Comparison of ENCODE assay signal across 9 cellular contexts in the genomic region with DNA sequence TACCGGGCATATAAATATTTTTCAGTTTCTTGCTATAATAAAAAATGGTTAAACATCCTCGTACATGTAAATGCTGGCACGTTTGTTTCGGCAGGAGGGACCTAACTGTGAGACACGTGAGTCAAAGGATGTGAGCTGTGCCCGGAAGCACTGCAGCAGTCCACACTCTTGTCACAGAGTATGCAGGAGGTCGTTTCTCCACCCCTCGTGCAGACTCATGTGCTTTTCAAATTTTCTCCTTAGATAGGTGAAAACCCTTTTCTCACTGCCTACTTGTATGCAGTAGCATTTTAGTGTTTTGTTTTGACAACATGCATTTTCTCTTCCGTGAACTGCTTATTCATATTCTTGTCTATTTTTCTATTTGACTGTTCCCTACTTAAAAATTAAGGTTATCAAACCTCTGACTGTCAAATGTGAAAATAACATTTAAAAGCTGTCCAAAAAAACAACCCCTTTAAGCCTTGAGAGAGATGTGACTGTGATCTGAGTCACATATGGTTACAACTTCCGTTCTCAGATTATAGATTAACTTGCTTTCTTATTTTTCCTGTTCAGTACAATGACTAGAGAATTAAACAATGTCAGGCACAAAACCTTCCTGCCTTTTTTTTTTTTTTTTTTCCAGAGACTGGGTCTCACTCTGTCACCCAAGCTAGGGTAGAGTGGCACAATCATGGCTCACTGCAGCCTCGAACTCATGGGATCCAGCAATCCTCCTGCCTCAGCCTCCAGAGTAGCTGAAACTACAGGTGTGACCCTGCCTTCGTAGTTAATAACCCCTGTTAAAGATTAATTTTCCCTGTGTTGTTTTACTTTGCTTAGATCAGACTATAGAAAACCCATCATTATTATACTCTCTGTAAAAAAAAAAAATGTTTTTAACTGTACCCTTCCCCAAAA. TPM values are rescaled to one million over a fixed set of nuclear protein-coding genes. Genes with fewer than 3 reads are reported as not detected.
DNase-seq lines count a peak whose midpoint lies in the region; ATAC-seq lines count a peak whose summit lies in the region.
"Had no signal": no experiment of that assay in that cellular context is flagged by ENCODE, and none has a peak within 500 bp of the region (broad histone marks: within the 10 kb centered on the region; RNA-seq: fewer than 3 reads in every experiment).

No MANE protein-coding gene starts in this region.

- H3K27ac Mint-ChIP-seq in activated naive CD8-positive, alpha-beta T cell = peak overlapping the region; percentile 79

- 81 to 84% methylated on average over 12 of the region's 12 CpGs for WGBS in aorta, 2 donors

- H3K4me3 Mint-ChIP-seq in activated naive CD8-positive, alpha-beta T cell = no peak overlapping the region

- peak overlapping the region; percentile 32 for H3K4me2 ChIP-seq in skeletal muscle satellite cell (ENCODE audit: low read length)

- H3K4me3 ChIP-seq in skeletal muscle satellite cell (ENCODE audit: low read length) (peak overlapping the region; percentile 15), aorta (ENCODE audit: low read length in 2 of 2) (no peak overlapping the region)
- H3K4me3 ChIP-seq: lung had no signal

- peak overlapping the region; percentile 7 for H3K9ac ChIP-seq in skeletal muscle satellite cell (ENCODE audit: low read depth, low read length)

- peaks cover 6% of the 10 kb centered on the region for H3K4me1 Mint-ChIP-seq in activated naive CD8-positive, alpha-beta T cell (ENCODE audit: low read depth)

- no peak overlapping the region for H3K27ac ChIP-seq in aorta (ENCODE audit: low read depth in 1 of 2, low read length in 2 of 2)

- no peaks in the 10 kb centered on the region for H3K9me3 ChIP-seq in skeletal muscle satellite cell (replicated peaks; ENCODE audit: low read length)
- H3K9me3 ChIP-seq in aorta (ENCODE audit: control insufficient read depth, low read length) = no peaks in the 10 kb centered on the region

- H3K36me3 ChIP-seq in skeletal muscle satellite cell (ENCODE audit: insufficient read depth, low read length) (no peaks in the 10 kb centered on the region), aorta (ENCODE audit: control insufficient read depth in 1 of 2, insufficient read depth in 2 of 2, low read length in 1 of 2) (no peaks in the 10 kb centered on the region)

- H3K4me1 ChIP-seq in skeletal muscle satellite cell (ENCODE audit: control insufficient read depth, insufficient read depth, low read length) (peaks cover 9% of the 10 kb centered on the region), aorta (ENCODE audit: control insufficient read depth in 1 of 2, insufficient read depth in 2 of 2, low read length in 2 of 2) (no peaks in the 10 kb centered on the region)

- no peaks in the 10 kb centered on the region for H3K9me3 Mint-ChIP-seq in activated naive CD8-positive, alpha-beta T cell (ENCODE audit: low read depth)

- H3K36me3 Mint-ChIP-seq in activated naive CD8-positive, alpha-beta T cell = peaks cover 5% of the 10 kb centered on the region

- ATAC-seq in GM21825 (IDR thresholded peaks at IDR 0.05; ENCODE audit: unreplicated experiment) = peak; percentile 79
- ATAC-seq in aorta (ENCODE audit: low FRiP score) = no peak

- intact Hi-C loops in aorta (cut with DNase I) = no loop called here

- H3K27me3 ChIP-seq in skeletal muscle satellite cell (ENCODE audit: control insufficient read depth, insufficient read depth, low read length) = no peaks in the 10 kb centered on the region
- H3K27me3 ChIP-seq in aorta (ENCODE audit: control insufficient read depth in 1 of 2, insufficient read depth in 2 of 2, low read length in 1 of 2) = no peaks in the 10 kb centered on the region

- H3K27me3 Mint-ChIP-seq in activated naive CD8-positive, alpha-beta T cell = no peaks in the 10 kb centered on the region

- DNase-seq in GM03348 (ENCODE audit: low spot score) = peak; percentile 16
- peak; percentile 1 for DNase-seq in NCI-H128 (lab: John Stamatoyannopoulos, UW; ENCODE audit: unreplicated experiment)
- no peak for DNase-seq in NCI-H2081 treated with DMSO at 0.1 percent for 48 hours (lab: John Stamatoyannopoulos, UW)
- DNase-seq in aorta = no peak
- no peak for DNase-seq in HuH-7.5 (ENCODE audit: low spot score)

RNA-seq across cellular contexts. Expression of a gene that starts 45.1 kb away (rescaled TPM):
- total RNA-seq in skeletal muscle satellite cell (2012; rRNA removed) = 21.8 and 22.6 TPM in 2 replicates
- 10 to 100 TPM; 28.8 to 30.8 TPM for total RNA-seq in aorta
- 10 to 100 TPM in 1 of 2 donors, 1 to 10 TPM in 1; 4.3 to 10.3 TPM for polyA plus RNA-seq in aorta

Comparison
In these comparisons a context has a peak if more than half of its experiments do, and no peak if none do; other contexts are left out.
1. DNase-seq: peak in GM03348 (single experiment) and NCI-H128 (single experiment); none in NCI-H2081 treated with DMSO at 0.1 percent for 48 hours (single experiment), aorta (0 of 2) and HuH-7.5 (single experiment).